20 cellular contexts compared by ENCODE assay signal in genomic region chr5:25444697-25445096, GRCh38.
"Had no signal": no experiment of that assay in that cellular context is flagged by ENCODE, and none has a peak within 500 bp of the region (broad histone marks: within the 10 kb centered on the region; RNA-seq: fewer than 3 reads in every experiment).

No MANE protein-coding gene starts in this region.

- H3K9me3 Mint-ChIP-seq: neural crest cell had no signal

- FAIRE-seq: pancreas, small intestine had no signal

- H3K36me3 ChIP-seq: colonic mucosa, left ventricle myocardium inferior, pancreas, right lobe of liver, stomach had no signal

- H3K9me3 ChIP-seq: colonic mucosa, left ventricle myocardium inferior, pancreas, right lobe of liver, stomach had no signal

- H3K27me3 ChIP-seq: colonic mucosa, pancreas, right lobe of liver, stomach had no signal

- DNase-seq: activated CD8-positive, alpha-beta memory T cell treated with anti-CD3 and anti-CD28 coated beads for 24 hours; activated CD8-positive, alpha-beta memory T cell treated with anti-CD3 and anti-CD28 coated beads, Interleukin-2, amount 50 U/mL, for 48 hours; activated effector memory CD4-positive, alpha-beta T cell treated with anti-CD3 and anti-CD28 coated beads, Interleukin-2, amount 50 U/mL, for 16 hours; activated naive CD4-positive, alpha-beta T cell treated with anti-CD3 and anti-CD28 coated beads, Interleukin-2, amount 50 U/mL, for 16 hours; activated T-cell treated with anti-CD3 and anti-CD28 coated beads, Interleukin-2, amount 50 U/mL, for 72 hours; aorta; colonic mucosa; kidney glomerular epithelial cell; left ventricle myocardium inferior; mammary epithelial cell; pancreas; right lobe of liver; small intestine; stimulated activated CD4-positive, alpha-beta T cell treated with anti-CD3 and anti-CD28 coated beads, Interleukin-4, amount 100 ng/mL, for 1 hour; stomach had no signal

- H3K27ac Mint-ChIP-seq: activated T-cell treated with anti-CD3 and anti-CD28 coated beads, Interleukin-2, amount 50 U/mL, for 72 hours; T-helper 1 cell treated with Interleukin-12 subunit alpha and Interleukin-12 subunit beta and Interleukin-4 antibody, amounts not matched to agents 30 μg/mL and 1 μg/mL, for 36 hours had no signal

- H3K4me3 Mint-ChIP-seq: activated T-cell treated with anti-CD3 and anti-CD28 coated beads, Interleukin-2, amount 50 U/mL, for 72 hours; central memory CD8-positive, alpha-beta T cell; T-helper 1 cell treated with Interleukin-12 subunit alpha and Interleukin-12 subunit beta and Interleukin-4 antibody, amounts not matched to agents 30 μg/mL and 1 μg/mL, for 36 hours had no signal

- H3K4me1 ChIP-seq: colonic mucosa, left ventricle myocardium inferior, pancreas, right lobe of liver, stomach had no signal

- H3K4me1 Mint-ChIP-seq: central memory CD8-positive, alpha-beta T cell had no signal

- ATAC-seq: activated CD4-positive, CD25-positive, alpha-beta regulatory T cell treated with anti-CD3 and anti-CD28 coated beads, Interleukin-2, amount 50 U/mL, for 24 hours; activated T-cell treated with anti-CD3 and anti-CD28 coated beads, Interleukin-2, amount 50 U/mL, for 72 hours; esophagus mucosa; pancreas; right lobe of liver had no signal

- H3K4me3 ChIP-seq: colonic mucosa, left ventricle myocardium inferior, pancreas, right lobe of liver, stomach had no signal

- H3K27ac ChIP-seq: colonic mucosa, left ventricle myocardium inferior, pancreas, right lobe of liver, stomach had no signal

- H3K27me3 Mint-ChIP-seq: central memory CD8-positive, alpha-beta T cell had no signal
